1 cellular context compared by ENCODE assay signal in the genomic region with DNA sequence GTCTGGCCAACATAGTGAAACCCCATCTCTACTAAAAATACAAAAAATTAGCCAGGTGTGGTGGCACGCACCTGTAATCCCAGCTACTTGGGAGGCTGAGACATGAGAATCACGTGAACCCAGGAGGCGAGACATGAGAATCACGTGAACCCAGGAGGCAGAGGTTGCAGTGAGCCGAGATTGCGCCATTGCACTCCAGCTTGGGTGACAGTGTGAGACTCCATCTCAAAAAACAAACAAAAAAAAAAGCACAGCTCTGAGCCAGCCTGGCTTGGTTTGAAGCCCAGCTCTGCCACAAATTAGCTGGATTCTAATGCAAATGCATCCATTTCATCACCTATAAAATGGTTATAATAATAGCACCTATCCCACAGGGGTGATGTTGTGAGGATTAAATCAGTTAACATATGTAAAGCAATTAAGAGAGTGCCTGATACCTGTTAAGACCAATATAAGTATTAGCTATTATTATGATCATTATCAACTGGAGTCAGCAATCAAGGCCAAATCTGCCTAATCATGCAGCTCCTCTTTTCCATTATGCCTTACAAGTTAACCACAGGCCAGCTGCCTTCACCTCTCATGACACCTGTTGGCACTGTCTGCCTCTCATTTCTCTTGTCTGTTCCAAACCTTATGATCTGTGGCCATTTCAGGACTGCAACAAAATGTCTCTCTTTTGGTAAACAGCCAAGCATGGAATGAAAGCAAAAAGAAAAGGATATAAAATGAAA.
TF ChIP-seq lines count a peak whose summit lies in the region.

No MANE protein-coding gene starts in this region.

TF ChIP-seq in HEK293, 187 proteins besides CTCF, POLR2A, EP300 and RAD21 (continued from another document):
- TF ChIP-seq, protein P1, sequence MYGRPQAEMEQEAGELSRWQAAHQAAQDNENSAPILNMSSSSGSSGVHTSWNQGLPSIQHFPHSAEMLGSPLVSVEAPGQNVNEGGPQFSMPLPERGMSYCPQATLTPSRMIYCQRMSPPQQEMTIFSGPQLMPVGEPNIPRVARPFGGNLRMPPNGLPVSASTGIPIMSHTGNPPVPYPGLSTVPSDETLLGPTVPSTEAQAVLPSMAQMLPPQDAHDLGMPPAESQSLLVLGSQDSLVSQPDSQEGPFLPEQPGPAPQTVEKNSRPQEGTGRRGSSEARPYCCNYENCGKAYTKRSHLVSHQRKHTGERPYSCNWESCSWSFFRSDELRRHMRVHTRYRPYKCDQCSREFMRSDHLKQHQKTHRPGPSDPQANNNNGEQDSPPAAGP (tag by site-specific recombination; IDR thresholded peaks at IDR 0.05) = no peak
- no peak for TF ChIP-seq ZNF354C (tag by site-specific recombination; IDR thresholded peaks at IDR 0.05; ENCODE audit: borderline replicate concordance, low read depth)
- TF ChIP-seq MEIS1 (CRISPR knock-in tag; IDR thresholded peaks at IDR 0.05; ENCODE audit: borderline replicate concordance) = no peak
- TF ChIP-seq YY2 (tag by site-specific recombination; IDR thresholded peaks at IDR 0.05) = no peak
- TF ChIP-seq, protein P2, sequence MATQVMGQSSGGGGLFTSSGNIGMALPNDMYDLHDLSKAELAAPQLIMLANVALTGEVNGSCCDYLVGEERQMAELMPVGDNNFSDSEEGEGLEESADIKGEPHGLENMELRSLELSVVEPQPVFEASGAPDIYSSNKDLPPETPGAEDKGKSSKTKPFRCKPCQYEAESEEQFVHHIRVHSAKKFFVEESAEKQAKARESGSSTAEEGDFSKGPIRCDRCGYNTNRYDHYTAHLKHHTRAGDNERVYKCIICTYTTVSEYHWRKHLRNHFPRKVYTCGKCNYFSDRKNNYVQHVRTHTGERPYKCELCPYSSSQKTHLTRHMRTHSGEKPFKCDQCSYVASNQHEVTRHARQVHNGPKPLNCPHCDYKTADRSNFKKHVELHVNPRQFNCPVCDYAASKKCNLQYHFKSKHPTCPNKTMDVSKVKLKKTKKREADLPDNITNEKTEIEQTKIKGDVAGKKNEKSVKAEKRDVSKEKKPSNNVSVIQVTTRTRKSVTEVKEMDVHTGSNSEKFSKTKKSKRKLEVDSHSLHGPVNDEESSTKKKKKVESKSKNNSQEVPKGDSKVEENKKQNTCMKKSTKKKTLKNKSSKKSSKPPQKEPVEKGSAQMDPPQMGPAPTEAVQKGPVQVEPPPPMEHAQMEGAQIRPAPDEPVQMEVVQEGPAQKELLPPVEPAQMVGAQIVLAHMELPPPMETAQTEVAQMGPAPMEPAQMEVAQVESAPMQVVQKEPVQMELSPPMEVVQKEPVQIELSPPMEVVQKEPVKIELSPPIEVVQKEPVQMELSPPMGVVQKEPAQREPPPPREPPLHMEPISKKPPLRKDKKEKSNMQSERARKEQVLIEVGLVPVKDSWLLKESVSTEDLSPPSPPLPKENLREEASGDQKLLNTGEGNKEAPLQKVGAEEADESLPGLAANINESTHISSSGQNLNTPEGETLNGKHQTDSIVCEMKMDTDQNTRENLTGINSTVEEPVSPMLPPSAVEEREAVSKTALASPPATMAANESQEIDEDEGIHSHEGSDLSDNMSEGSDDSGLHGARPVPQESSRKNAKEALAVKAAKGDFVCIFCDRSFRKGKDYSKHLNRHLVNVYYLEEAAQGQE (tag by site-specific recombination; IDR thresholded peaks at IDR 0.05) = no peak
- TF ChIP-seq, protein P3, sequence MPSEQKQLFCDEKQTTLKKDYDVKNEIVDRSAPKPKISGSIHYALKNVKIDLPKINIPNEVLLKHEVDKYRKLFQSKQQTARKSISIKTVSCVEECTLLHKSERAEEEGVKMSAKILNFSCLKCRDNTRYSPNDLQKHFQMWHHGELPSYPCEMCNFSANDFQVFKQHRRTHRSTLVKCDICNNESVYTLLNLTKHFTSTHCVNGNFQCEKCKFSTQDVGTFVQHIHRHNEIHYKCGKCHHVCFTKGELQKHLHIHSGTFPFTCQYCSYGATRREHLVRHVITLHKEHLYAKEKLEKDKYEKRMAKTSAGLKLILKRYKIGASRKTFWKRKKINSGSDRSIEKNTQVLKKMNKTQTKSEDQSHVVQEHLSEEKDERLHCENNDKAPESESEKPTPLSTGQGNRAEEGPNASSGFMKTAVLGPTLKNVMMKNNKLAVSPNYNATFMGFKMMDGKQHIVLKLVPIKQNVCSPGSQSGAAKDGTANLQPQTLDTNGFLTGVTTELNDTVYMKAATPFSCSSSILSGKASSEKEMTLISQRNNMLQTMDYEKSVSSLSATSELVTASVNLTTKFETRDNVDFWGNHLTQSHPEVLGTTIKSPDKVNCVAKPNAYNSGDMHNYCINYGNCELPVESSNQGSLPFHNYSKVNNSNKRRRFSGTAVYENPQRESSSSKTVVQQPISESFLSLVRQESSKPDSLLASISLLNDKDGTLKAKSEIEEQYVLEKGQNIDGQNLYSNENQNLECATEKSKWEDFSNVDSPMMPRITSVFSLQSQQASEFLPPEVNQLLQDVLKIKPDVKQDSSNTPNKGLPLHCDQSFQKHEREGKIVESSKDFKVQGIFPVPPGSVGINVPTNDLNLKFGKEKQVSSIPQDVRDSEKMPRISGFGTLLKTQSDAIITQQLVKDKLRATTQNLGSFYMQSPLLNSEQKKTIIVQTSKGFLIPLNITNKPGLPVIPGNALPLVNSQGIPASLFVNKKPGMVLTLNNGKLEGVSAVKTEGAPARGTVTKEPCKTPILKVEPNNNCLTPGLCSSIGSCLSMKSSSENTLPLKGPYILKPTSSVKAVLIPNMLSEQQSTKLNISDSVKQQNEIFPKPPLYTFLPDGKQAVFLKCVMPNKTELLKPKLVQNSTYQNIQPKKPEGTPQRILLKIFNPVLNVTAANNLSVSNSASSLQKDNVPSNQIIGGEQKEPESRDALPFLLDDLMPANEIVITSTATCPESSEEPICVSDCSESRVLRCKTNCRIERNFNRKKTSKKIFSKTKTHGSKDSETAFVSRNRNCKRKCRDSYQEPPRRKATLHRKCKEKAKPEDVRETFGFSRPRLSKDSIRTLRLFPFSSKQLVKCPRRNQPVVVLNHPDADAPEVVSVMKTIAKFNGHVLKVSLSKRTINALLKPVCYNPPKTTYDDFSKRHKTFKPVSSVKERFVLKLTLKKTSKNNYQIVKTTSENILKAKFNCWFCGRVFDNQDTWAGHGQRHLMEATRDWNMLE (tag by site-specific recombination; conservative IDR thresholded peaks at IDR 0.05; ENCODE audit: low read depth) = no peak
- TF ChIP-seq ZNF16 (tag by site-specific recombination; IDR thresholded peaks at IDR 0.05; ENCODE audit: low read depth) = no peak
- TF ChIP-seq ZNF670 (tag by site-specific recombination; IDR thresholded peaks at IDR 0.05; ENCODE audit: low read depth) = no peak
- no peak for TF ChIP-seq ZNF776 (tag by site-specific recombination; IDR thresholded peaks at IDR 0.05; ENCODE audit: borderline replicate concordance)
- no peak for TF ChIP-seq OSR2 (tag by site-specific recombination; IDR thresholded peaks at IDR 0.05)
- no peak for TF ChIP-seq MYNN (tag by site-specific recombination; IDR thresholded peaks at IDR 0.05; ENCODE audit: borderline replicate concordance)
- TF ChIP-seq SCRT2 (tag by site-specific recombination; IDR thresholded peaks at IDR 0.05) = peak; percentile 91
- TF ChIP-seq ZSCAN16 (tag by site-specific recombination; IDR thresholded peaks at IDR 0.05) = no peak
- TF ChIP-seq, protein P4, sequence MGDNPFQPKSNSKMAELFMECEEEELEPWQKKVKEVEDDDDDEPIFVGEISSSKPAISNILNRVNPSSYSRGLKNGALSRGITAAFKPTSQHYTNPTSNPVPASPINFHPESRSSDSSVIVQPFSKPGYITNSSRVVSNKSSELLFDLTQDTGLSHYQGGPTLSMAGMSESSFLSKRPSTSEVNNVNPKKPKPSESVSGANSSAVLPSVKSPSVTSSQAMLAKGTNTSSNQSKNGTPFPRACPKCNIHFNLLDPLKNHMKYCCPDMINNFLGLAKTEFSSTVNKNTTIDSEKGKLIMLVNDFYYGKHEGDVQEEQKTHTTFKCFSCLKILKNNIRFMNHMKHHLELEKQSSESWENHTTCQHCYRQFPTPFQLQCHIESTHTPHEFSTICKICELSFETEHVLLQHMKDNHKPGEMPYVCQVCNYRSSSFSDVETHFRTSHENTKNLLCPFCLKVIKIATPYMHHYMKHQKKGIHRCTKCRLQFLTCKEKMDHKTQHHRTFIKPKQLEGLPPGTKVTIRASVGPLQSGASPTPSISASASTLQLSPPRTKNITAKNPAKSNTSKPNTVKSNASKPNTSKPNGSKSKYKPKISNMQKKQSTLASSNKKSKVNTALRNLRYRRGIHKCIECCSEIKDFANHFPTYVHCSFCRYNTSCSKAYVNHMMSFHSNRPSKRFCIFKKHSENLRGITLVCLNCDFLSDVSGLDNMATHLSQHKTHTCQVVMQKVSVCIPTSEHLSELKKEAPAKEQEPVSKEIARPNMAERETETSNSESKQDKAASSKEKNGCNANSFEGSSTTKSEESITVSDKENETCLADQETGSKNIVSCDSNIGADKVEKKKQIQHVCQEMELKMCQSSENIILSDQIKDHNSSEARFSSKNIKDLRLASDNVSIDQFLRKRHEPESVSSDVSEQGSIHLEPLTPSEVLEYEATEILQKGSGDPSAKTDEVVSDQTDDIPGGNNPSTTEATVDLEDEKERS (tag by site-specific recombination; IDR thresholded peaks at IDR 0.05) = no peak
- TF ChIP-seq ZSCAN23 (tag by site-specific recombination; IDR thresholded peaks at IDR 0.05) = no peak
